17 cellular contexts compared by ENCODE assay signal in the genomic region with DNA sequence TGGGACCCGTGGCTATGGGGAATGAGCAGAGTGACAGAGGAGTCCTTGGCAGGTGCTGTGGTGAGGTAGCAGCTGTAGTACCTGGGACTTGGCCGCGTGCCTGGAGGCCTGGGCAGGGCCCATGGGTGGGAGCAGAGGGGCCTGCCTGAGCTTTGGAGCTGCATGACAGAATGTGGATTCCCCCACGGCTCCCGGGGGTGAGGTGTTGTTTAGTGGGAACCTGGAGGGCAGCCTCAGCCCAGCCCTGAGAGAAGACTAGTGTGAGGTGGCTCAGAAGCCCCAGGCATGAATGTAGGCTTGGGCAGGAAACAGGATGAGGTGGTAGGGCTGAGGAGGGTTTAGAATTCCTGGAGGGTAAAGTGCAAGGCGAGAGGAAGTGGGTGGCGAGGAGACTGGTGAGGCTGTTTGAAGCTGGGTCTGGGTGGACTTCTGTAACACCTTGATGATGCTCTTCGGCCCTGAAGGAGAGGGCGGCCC.
A peak's percentile ranks its signal among the peaks of the same experiment; 100 is the strongest.
DNase-seq lines count a peak whose midpoint lies in the region; ATAC-seq and TF ChIP-seq lines count a peak whose summit lies in the region.
"Had no signal": no experiment of that assay in that cellular context is flagged by ENCODE, and none has a peak within 500 bp of the region (broad histone marks: within the 10 kb centered on the region; RNA-seq: fewer than 3 reads in every experiment).

No MANE protein-coding gene starts in this region.

- H2AFZ ChIP-seq in OCI-LY7 (ENCODE audit: low read length), result no peak overlapping the region

- H3K36me3 Mint-ChIP-seq in IgD-negative memory B cell, result peaks cover 4% of the 10 kb centered on the region

- no peaks in the 10 kb centered on the region for H3K9me3 ChIP-seq in OCI-LY7 (ENCODE audit: low read length)
- no peaks in the 10 kb centered on the region for H3K9me3 ChIP-seq in mucosa of descending colon
- no peaks in the 10 kb centered on the region for H3K9me3 ChIP-seq in vagina

- peak; percentile 66 for DNase-seq in DMS79 (lab: John Stamatoyannopoulos, UW)
- no peak for DNase-seq in OCI-LY7 (ENCODE audit: low spot score)
- peak; percentile 39 to 69 (median 40) for DNase-seq in mucosa of descending colon
- no peak for DNase-seq in mesenteric fat pad (ENCODE audit: low spot score)
- no peak for DNase-seq in vagina (ENCODE audit: extremely low spot score in 2 of 2)
- DNase-seq: activated T-cell treated with anti-CD3 and anti-CD28 coated beads, Interleukin-2, amount 50 U/mL, for 24 hours; effector CD4-positive, alpha-beta T cell; HCEC 1CT; kidney glomerular epithelial cell; NCI-H1694; OCI-M1; SW 1271 had no signal

- BruUV-seq in OCI-LY7 (replicated peaks; lab: Mats Ljungman, UMichigan), result no TSS peak

- POLR2A ChIA-PET in OCI-LY7 (lab: Charles Lee), result no interaction called here

- intact Hi-C loops in OCI-LY7 (cut with micrococcal nuclease; ENCODE audit: unreplicated experiment), result no loop called here
- intact Hi-C loops in mucosa of descending colon (cut with DNase I, micrococcal nuclease), result no loop called here
- intact Hi-C loops in vagina (cut with DNase I), result no loop called here

- TF ChIP-seq CTCF in OCI-LY7 (conservative IDR thresholded peaks at IDR 0.05; ENCODE audit: low read length) (no peak), mucosa of descending colon (IDR thresholded peaks at IDR 0.05) (no peak), vagina (IDR thresholded peaks at IDR 0.05) (no peak)

- peaks cover 41% of the 10 kb centered on the region for H3K4me1 ChIP-seq in OCI-LY7 (ENCODE audit: insufficient read depth, low read length, poor library complexity, severe bottlenecking)
- H3K4me1 ChIP-seq in mucosa of descending colon (ENCODE audit: low read depth), result no peaks in the 10 kb centered on the region
- H3K4me1 ChIP-seq in vagina, result no peaks in the 10 kb centered on the region

- no peaks in the 10 kb centered on the region for H3K9me3 Mint-ChIP-seq in IgD-negative memory B cell
- H3K9me3 Mint-ChIP-seq: activated T-cell treated with anti-CD3 and anti-CD28 coated beads, Interleukin-2, amount 50 U/mL, for 24 hours; nephron had no signal

- H3K27ac ChIP-seq in OCI-LY7 (ENCODE audit: low read depth, low read length, poor library complexity, severe bottlenecking) (no peak overlapping the region), vagina (no peak overlapping the region)

- no peaks in the 10 kb centered on the region for H3K9me2 ChIP-seq in OCI-LY7 (ENCODE audit: insufficient read depth, low read length)

- H3K4me1 Mint-ChIP-seq in IgD-negative memory B cell, result peaks cover 26 to 38% (median 37%) of the 10 kb centered on the region in 3 donors
- H3K4me1 Mint-ChIP-seq: nephron had no signal

- H3K4me2 ChIP-seq in OCI-LY7 (ENCODE audit: low read length), result peak overlapping the region; percentile 66; the same call in 1 of the 2 replicates

- TF ChIP-seq POLR2A in vagina (IDR thresholded peaks at IDR 0.05), result no peak

- H3K4me3 ChIP-seq in OCI-LY7 (ENCODE audit: low read depth, low read length, poor library complexity, severe bottlenecking) (no peak overlapping the region), mucosa of descending colon (no peak overlapping the region), vagina (no peak overlapping the region)

- ATAC-seq in mucosa of descending colon (peak; percentile 82), HG03571 (IDR thresholded peaks at IDR 0.05; ENCODE audit: unreplicated experiment) (no peak), HG03378 (IDR thresholded peaks at IDR 0.05; ENCODE audit: unreplicated experiment) (no peak)
- ATAC-seq: activated CD4-positive, CD25-positive, alpha-beta regulatory T cell treated with anti-CD3 and anti-CD28 coated beads, Interleukin-2, amount 50 U/mL, for 24 hours had no signal

- no peaks in the 10 kb centered on the region for H3K36me3 ChIP-seq in OCI-LY7 (ENCODE audit: insufficient read depth, low read length)
- H3K36me3 ChIP-seq in mucosa of descending colon (ENCODE audit: low read depth), result no peaks in the 10 kb centered on the region
- H3K36me3 ChIP-seq in vagina, result no peaks in the 10 kb centered on the region

- peak overlapping the region; percentile 29 to 80 (median 72) for H3K27ac Mint-ChIP-seq in IgD-negative memory B cell
- H3K27ac Mint-ChIP-seq: activated T-cell treated with anti-CD3 and anti-CD28 coated beads, Interleukin-2, amount 50 U/mL, for 24 hours; nephron had no signal

- H3K27me3 ChIP-seq in vagina, result no peaks in the 10 kb centered on the region

- H3K79me2 ChIP-seq in OCI-LY7 (ENCODE audit: insufficient read depth, low read depth, low read length), result no peaks in the 10 kb centered on the region

- CTCF ChIA-PET in OCI-LY7 (lab: Charles Lee; ENCODE audit: unreplicated experiment), result no interaction called here

- no peaks in the 10 kb centered on the region for H3K27me3 Mint-ChIP-seq in IgD-negative memory B cell
- H3K27me3 Mint-ChIP-seq: activated T-cell treated with anti-CD3 and anti-CD28 coated beads, Interleukin-2, amount 50 U/mL, for 24 hours had no signal

- H3K4me3 Mint-ChIP-seq in IgD-negative memory B cell, result peak overlapping the region in 1 of 4 donors; percentile 94
- H3K4me3 Mint-ChIP-seq: activated T-cell treated with anti-CD3 and anti-CD28 coated beads, Interleukin-2, amount 50 U/mL, for 24 hours had no signal

- H4K20me1 ChIP-seq in OCI-LY7 (ENCODE audit: insufficient read depth, low read length), result no peaks in the 10 kb centered on the region

Comparison
In these comparisons a context has a peak if more than half of its experiments do, and no peak if none do; other contexts are left out.
1. DNase-seq: peak in DMS79 (single experiment) and mucosa of descending colon (3 of 3); none in OCI-LY7 (single experiment), mesenteric fat pad (single experiment) and vagina (0 of 2).